Comparison of ENCODE assay signal across 8 cellular contexts in genomic region chr17:48047113-48047740, GRCh38. TPM values are rescaled to one million over a fixed set of nuclear protein-coding genes. Genes with fewer than 3 reads are reported as not detected.
DNase-seq lines count a peak whose midpoint lies in the region; ATAC-seq and TF ChIP-seq lines count a peak whose summit lies in the region.

No MANE protein-coding gene starts in this region.

- intact Hi-C loops in upper lobe of right lung (cut with DNase I): no loop called here

- ATAC-seq in memory B cell (ENCODE audit: low read depth) (no peak), upper lobe of right lung (no peak)

- peak overlapping the region; percentile 84 for H3K4me3 ChIP-seq in BE2C (ENCODE audit: low read depth, low read length)
- H3K4me3 ChIP-seq in HUES6 (ENCODE audit: low read depth, low read length): peak overlapping the region; percentile 82
- peak overlapping the region; percentile 74 for H3K4me3 ChIP-seq in astrocyte of the cerebellum (ENCODE audit: low read depth, low read length)
- H3K4me3 ChIP-seq in upper lobe of right lung: peak overlapping the region; percentile 91

- no peaks in the 10 kb centered on the region for H3K27me3 Mint-ChIP-seq in memory B cell

- H3K9me3 ChIP-seq in BE2C (no peaks in the 10 kb centered on the region), HUES6 (ENCODE audit: control insufficient read depth, insufficient read depth, low read depth, low read length) (no peaks in the 10 kb centered on the region), upper lobe of right lung (no peaks in the 10 kb centered on the region)

- TF ChIP-seq CTCF in BE2C (IDR thresholded peaks at IDR 0.05; ENCODE audit: low read depth, low read length) (no peak), astrocyte of the cerebellum (IDR thresholded peaks at IDR 0.05; ENCODE audit: low read depth, low read length, missing control alignments) (no peak), upper lobe of right lung (IDR thresholded peaks at IDR 0.05) (no peak)

- H3K9ac ChIP-seq in HUES6 (ENCODE audit: low read length): peak overlapping the region; percentile 92

- H3K27ac Mint-ChIP-seq in memory B cell: peak overlapping the region; percentile 97

- in situ Hi-C loops in astrocyte of the cerebellum (cut with HindIII; ENCODE audit: low sequenced_read_pairs): no loop called here

- no peaks in the 10 kb centered on the region for H3K9me3 Mint-ChIP-seq in memory B cell

- H3K4me1 ChIP-seq in BE2C: peaks cover 9% of the 10 kb centered on the region
- peaks cover 37% of the 10 kb centered on the region for H3K4me1 ChIP-seq in HUES6 (ENCODE audit: control insufficient read depth, insufficient read depth, low read length)
- peaks cover 41% of the 10 kb centered on the region for H3K4me1 ChIP-seq in upper lobe of right lung

- peaks cover 38% of the 10 kb centered on the region for H3K4me1 Mint-ChIP-seq in memory B cell

- H3K36me3 Mint-ChIP-seq in memory B cell: peaks cover 12% of the 10 kb centered on the region

- DNase-seq in BE2C (no peak), astrocyte of the cerebellum (ENCODE audit: low read depth) (no peak), memory B cell (ENCODE audit: low spot score in 2 of 2) (no peak), upper lobe of right lung (no peak), SKM-1 treated with dmso at 0.1 percent for 144 hours (lab: John Stamatoyannopoulos, UW; ENCODE audit: unreplicated experiment) (no peak), cerebellar nuclear complex (lab: John Stamatoyannopoulos, UW) (no peak), ureter (ENCODE audit: low spot score) (no peak)

- H3K4me3 Mint-ChIP-seq in memory B cell: peak overlapping the region; percentile 98

- H3K27ac ChIP-seq in HUES6 (ENCODE audit: low read depth, low read length): peak overlapping the region; percentile 81
- H3K27ac ChIP-seq in upper lobe of right lung: peak overlapping the region; percentile 99

- no peaks in the 10 kb centered on the region for H3K27me3 ChIP-seq in BE2C
- H3K27me3 ChIP-seq in HUES6 (ENCODE audit: control insufficient read depth, insufficient read depth, low read length): no peaks in the 10 kb centered on the region
- no peaks in the 10 kb centered on the region for H3K27me3 ChIP-seq in upper lobe of right lung

- H3K36me3 ChIP-seq in BE2C (peaks cover 16% of the 10 kb centered on the region), HUES6 (ENCODE audit: control insufficient read depth, insufficient read depth, low read length) (peaks cover 17% of the 10 kb centered on the region), upper lobe of right lung (peaks cover 18% of the 10 kb centered on the region)

RNA-seq across cellular contexts. Expression of gene NFE2L1, which starts 0.9 kb away (rescaled TPM):
- polyA plus RNA-seq in BE2C (2012; ENCODE audit: insufficient read depth, insufficient read length, low read depth): 506 TPM
- 201 TPM for total RNA-seq in upper lobe of right lung
- total RNA-seq in ureter: 143 TPM

RNA-seq across cellular contexts. Expression of gene COPZ2, which starts 9.6 kb away (rescaled TPM):
- polyA plus RNA-seq in BE2C (2012; ENCODE audit: insufficient read depth, insufficient read length, low read depth): 9.3 TPM
- 24.5 TPM for total RNA-seq in upper lobe of right lung
- total RNA-seq in ureter: 29.1 TPM

RNA-seq across cellular contexts. Expression of gene CBX1, which starts 54.1 kb away (rescaled TPM):
- 67.8 TPM for polyA plus RNA-seq in BE2C (2012; ENCODE audit: insufficient read depth, insufficient read length, low read depth)
- total RNA-seq in upper lobe of right lung (34.0 TPM), ureter (29.3 TPM)
